1 cellular context compared by ENCODE assay signal in the genomic region with DNA sequence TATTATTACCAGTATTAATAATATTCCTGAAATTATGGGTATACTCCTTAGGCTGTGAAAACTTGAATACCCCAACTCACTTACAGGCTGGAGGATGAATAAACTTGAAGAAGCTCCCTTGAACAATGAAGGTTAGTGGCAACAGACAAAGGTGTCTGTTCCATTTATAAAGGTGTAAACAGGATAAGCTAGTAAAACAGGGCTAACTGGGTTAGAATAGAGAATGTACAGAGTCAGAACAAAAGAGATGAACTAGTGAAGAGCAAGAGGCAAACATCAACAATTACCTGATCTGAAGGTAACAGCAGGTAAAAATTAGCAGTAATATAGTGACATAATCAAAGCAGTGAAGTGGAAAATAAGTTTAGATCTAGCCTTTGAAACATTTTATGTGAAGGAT.
TF ChIP-seq lines count a peak whose summit lies in the region.

No MANE protein-coding gene starts in this region.

TF ChIP-seq in WTC11, 78 proteins besides CTCF, POLR2A, EP300 and RAD21 (continued from another document):
- TF ChIP-seq, protein P1, sequence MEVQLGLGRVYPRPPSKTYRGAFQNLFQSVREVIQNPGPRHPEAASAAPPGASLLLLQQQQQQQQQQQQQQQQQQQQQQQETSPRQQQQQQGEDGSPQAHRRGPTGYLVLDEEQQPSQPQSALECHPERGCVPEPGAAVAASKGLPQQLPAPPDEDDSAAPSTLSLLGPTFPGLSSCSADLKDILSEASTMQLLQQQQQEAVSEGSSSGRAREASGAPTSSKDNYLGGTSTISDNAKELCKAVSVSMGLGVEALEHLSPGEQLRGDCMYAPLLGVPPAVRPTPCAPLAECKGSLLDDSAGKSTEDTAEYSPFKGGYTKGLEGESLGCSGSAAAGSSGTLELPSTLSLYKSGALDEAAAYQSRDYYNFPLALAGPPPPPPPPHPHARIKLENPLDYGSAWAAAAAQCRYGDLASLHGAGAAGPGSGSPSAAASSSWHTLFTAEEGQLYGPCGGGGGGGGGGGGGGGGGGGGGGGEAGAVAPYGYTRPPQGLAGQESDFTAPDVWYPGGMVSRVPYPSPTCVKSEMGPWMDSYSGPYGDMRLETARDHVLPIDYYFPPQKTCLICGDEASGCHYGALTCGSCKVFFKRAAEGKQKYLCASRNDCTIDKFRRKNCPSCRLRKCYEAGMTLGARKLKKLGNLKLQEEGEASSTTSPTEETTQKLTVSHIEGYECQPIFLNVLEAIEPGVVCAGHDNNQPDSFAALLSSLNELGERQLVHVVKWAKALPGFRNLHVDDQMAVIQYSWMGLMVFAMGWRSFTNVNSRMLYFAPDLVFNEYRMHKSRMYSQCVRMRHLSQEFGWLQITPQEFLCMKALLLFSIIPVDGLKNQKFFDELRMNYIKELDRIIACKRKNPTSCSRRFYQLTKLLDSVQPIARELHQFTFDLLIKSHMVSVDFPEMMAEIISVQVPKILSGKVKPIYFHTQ (CRISPR knock-in tag; IDR thresholded peaks at IDR 0.05): no peak
- TF ChIP-seq, protein P2, sequence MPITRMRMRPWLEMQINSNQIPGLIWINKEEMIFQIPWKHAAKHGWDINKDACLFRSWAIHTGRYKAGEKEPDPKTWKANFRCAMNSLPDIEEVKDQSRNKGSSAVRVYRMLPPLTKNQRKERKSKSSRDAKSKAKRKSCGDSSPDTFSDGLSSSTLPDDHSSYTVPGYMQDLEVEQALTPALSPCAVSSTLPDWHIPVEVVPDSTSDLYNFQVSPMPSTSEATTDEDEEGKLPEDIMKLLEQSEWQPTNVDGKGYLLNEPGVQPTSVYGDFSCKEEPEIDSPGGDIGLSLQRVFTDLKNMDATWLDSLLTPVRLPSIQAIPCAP (CRISPR knock-in tag; IDR thresholded peaks at IDR 0.05): no peak
- TF ChIP-seq SMAD4 (CRISPR knock-in tag; IDR thresholded peaks at IDR 0.05): no peak
- TF ChIP-seq, protein P3, sequence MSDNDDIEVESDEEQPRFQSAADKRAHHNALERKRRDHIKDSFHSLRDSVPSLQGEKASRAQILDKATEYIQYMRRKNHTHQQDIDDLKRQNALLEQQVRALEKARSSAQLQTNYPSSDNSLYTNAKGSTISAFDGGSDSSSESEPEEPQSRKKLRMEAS (CRISPR knock-in tag; IDR thresholded peaks at IDR 0.05): no peak
- no peak for TF ChIP-seq ZBTB21 (CRISPR knock-in tag; IDR thresholded peaks at IDR 0.05; ENCODE audit: borderline replicate concordance)
- no peak for TF ChIP-seq EMX1 (CRISPR knock-in tag; IDR thresholded peaks at IDR 0.05)
- TF ChIP-seq IRF2 (CRISPR knock-in tag; IDR thresholded peaks at IDR 0.05; ENCODE audit: borderline replicate concordance, low read depth): no peak
- TF ChIP-seq, protein P4, sequence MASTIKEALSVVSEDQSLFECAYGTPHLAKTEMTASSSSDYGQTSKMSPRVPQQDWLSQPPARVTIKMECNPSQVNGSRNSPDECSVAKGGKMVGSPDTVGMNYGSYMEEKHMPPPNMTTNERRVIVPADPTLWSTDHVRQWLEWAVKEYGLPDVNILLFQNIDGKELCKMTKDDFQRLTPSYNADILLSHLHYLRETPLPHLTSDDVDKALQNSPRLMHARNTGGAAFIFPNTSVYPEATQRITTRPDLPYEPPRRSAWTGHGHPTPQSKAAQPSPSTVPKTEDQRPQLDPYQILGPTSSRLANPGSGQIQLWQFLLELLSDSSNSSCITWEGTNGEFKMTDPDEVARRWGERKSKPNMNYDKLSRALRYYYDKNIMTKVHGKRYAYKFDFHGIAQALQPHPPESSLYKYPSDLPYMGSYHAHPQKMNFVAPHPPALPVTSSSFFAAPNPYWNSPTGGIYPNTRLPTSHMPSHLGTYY (CRISPR knock-in tag; IDR thresholded peaks at IDR 0.05): no peak
- no peak for TF ChIP-seq NFE2L1 (CRISPR knock-in tag; IDR thresholded peaks at IDR 0.05)
TF ChIP-seq in WTC11: peak in this region for 0.
